28 cellular contexts compared by ENCODE assay signal in genomic region chr9:103992938-103993595, GRCh38.
"Had no signal": no experiment of that assay in that cellular context is flagged by ENCODE, and none has a peak within 500 bp of the region (broad histone marks: within the 10 kb centered on the region; RNA-seq: fewer than 3 reads in every experiment).

No MANE protein-coding gene starts in this region.

- ATAC-seq: activated naive CD4-positive, alpha-beta T cell treated with anti-CD3 and anti-CD28 coated beads, Interleukin-2, amount 50 U/mL, for 72 hours; effector memory CD8-positive, alpha-beta T cell; gastroesophageal sphincter; heart left ventricle; naive thymus-derived CD4-positive, alpha-beta T cell; sciatic nerve; stimulated activated effector memory CD8-positive, alpha-beta T cell treated with anti-CD3 and anti-CD28 coated beads, Interleukin-12 subunit alpha, Interleukin-12 subunit beta, amount 100 ng/mL, for 72 hours had no signal

- H3K4me3 Mint-ChIP-seq: activated T-cell treated with anti-CD3 and anti-CD28 coated beads, Interleukin-2, amount 50 U/mL, for 24 hours; activated T-helper 17 cell treated with anti-CD3 and anti-CD28 coated beads, Interleukin-2, amount 50 U/mL, for 72 hours; effector memory CD8-positive, alpha-beta T cell; naive thymus-derived CD4-positive, alpha-beta T cell; neural progenitor cell; stimulated activated effector memory CD8-positive, alpha-beta T cell treated with anti-CD3 and anti-CD28 coated beads, Interleukin-12 subunit alpha, Interleukin-12 subunit beta, amount 100 ng/mL, for 72 hours had no signal

- H3K9me3 ChIP-seq: adrenal gland, colonic mucosa, esophagus muscularis mucosa, gastroesophageal sphincter, heart left ventricle, stomach, testis, upper lobe of left lung had no signal

- H3K27me3 ChIP-seq: adrenal gland, colonic mucosa, dorsolateral prefrontal cortex, esophagus muscularis mucosa, gastroesophageal sphincter, heart left ventricle, neural progenitor cell, stomach, testis, upper lobe of left lung had no signal

- DNase-seq: activated CD4-positive, alpha-beta T cell treated with anti-CD3 and anti-CD28 coated beads, Interleukin-2, amount 50 U/mL, for 4 hours; activated CD8-positive, alpha-beta memory T cell treated with anti-CD3 and anti-CD28 coated beads for 24 hours; activated CD8-positive, alpha-beta memory T cell treated with anti-CD3 and anti-CD28 coated beads, Interleukin-2, amount 50 U/mL, for 4 hours; activated T-cell treated with anti-CD3 and anti-CD28 coated beads, Interleukin-2, amount 50 U/mL, for 24 hours; adrenal gland; colonic mucosa; dorsolateral prefrontal cortex; effector memory CD8-positive, alpha-beta T cell; heart left ventricle; islet precursor cell; left cardiac atrium; naive thymus-derived CD4-positive, alpha-beta T cell; small intestine; stimulated activated CD4-positive, alpha-beta T cell treated with anti-CD3 and anti-CD28 coated beads, Interleukin-2, amount 100 ng/mL, for 24 hours; stomach; SW 1271; T-helper 2 cell; testis; upper lobe of left lung had no signal

- H3K36me3 Mint-ChIP-seq: activated naive CD4-positive, alpha-beta T cell treated with anti-CD3 and anti-CD28 coated beads, Interleukin-2, amount 50 U/mL, for 72 hours; naive thymus-derived CD4-positive, alpha-beta T cell; neural progenitor cell; stimulated activated effector memory CD8-positive, alpha-beta T cell treated with anti-CD3 and anti-CD28 coated beads, Interleukin-12 subunit alpha, Interleukin-12 subunit beta, amount 100 ng/mL, for 72 hours had no signal

- H3K36me3 ChIP-seq: adrenal gland, colonic mucosa, esophagus muscularis mucosa, gastroesophageal sphincter, heart left ventricle, neural progenitor cell, stomach, upper lobe of left lung had no signal

- H3K9me3 Mint-ChIP-seq: activated naive CD4-positive, alpha-beta T cell treated with anti-CD3 and anti-CD28 coated beads, Interleukin-2, amount 50 U/mL, for 72 hours; activated T-cell treated with anti-CD3 and anti-CD28 coated beads, Interleukin-2, amount 50 U/mL, for 24 hours; activated T-helper 17 cell treated with anti-CD3 and anti-CD28 coated beads, Interleukin-2, amount 50 U/mL, for 72 hours; effector memory CD8-positive, alpha-beta T cell; naive thymus-derived CD4-positive, alpha-beta T cell; neural progenitor cell; stimulated activated effector memory CD8-positive, alpha-beta T cell treated with anti-CD3 and anti-CD28 coated beads, Interleukin-12 subunit alpha, Interleukin-12 subunit beta, amount 100 ng/mL, for 72 hours had no signal

- FAIRE-seq: astrocyte, endothelial cell of umbilical vein, small intestine had no signal

- H3K9ac ChIP-seq: neural progenitor cell had no signal

- H3K4me3 ChIP-seq: adrenal gland, colonic mucosa, dorsolateral prefrontal cortex, esophagus muscularis mucosa, gastroesophageal sphincter, heart left ventricle, neural progenitor cell, stomach, testis, upper lobe of left lung had no signal

- H3K4me2 ChIP-seq: neural progenitor cell had no signal

- H3K27ac ChIP-seq: adrenal gland, colonic mucosa, dorsolateral prefrontal cortex, esophagus muscularis mucosa, gastroesophageal sphincter, heart left ventricle, neural progenitor cell, stomach, testis, upper lobe of left lung had no signal

- H3K27me3 Mint-ChIP-seq: activated T-cell treated with anti-CD3 and anti-CD28 coated beads, Interleukin-2, amount 50 U/mL, for 24 hours; activated T-helper 17 cell treated with anti-CD3 and anti-CD28 coated beads, Interleukin-2, amount 50 U/mL, for 72 hours; effector memory CD8-positive, alpha-beta T cell had no signal

- H3K4me1 ChIP-seq: adrenal gland, colonic mucosa, esophagus muscularis mucosa, gastroesophageal sphincter, heart left ventricle, stomach, testis had no signal

- H3K27ac Mint-ChIP-seq: activated T-cell treated with anti-CD3 and anti-CD28 coated beads, Interleukin-2, amount 50 U/mL, for 24 hours; effector memory CD8-positive, alpha-beta T cell; neural progenitor cell had no signal
